ENCODE assay signal across 1 cellular context in genomic region chr10:22821501-22821900, GRCh38.
TF ChIP-seq lines count a peak whose summit lies in the region.

No MANE protein-coding gene starts in this region.

TF ChIP-seq in WTC11, 78 proteins besides CTCF, POLR2A, EP300 and RAD21 (continued from another document):
- no peak for TF ChIP-seq ZNF532 (CRISPR knock-in tag; IDR thresholded peaks at IDR 0.05; ENCODE audit: borderline replicate concordance)
- no peak for TF ChIP-seq KAT7 (CRISPR knock-in tag; IDR thresholded peaks at IDR 0.05; ENCODE audit: borderline replicate concordance)
- no peak for TF ChIP-seq ERG (CRISPR knock-in tag; IDR thresholded peaks at IDR 0.05)
- no peak for TF ChIP-seq IRF1 (CRISPR knock-in tag; IDR thresholded peaks at IDR 0.05)
- no peak for TF ChIP-seq ZNF232 (CRISPR knock-in tag; IDR thresholded peaks at IDR 0.05)
- TF ChIP-seq EMX1 (CRISPR knock-in tag; IDR thresholded peaks at IDR 0.05): no peak
- no peak for TF ChIP-seq ZNF317 (CRISPR knock-in tag; IDR thresholded peaks at IDR 0.05; ENCODE audit: borderline replicate concordance, low read depth)
- TF ChIP-seq FOXP4 (CRISPR knock-in tag; IDR thresholded peaks at IDR 0.05): no peak
- TF ChIP-seq MAX (CRISPR knock-in tag; IDR thresholded peaks at IDR 0.05): no peak
- no peak for TF ChIP-seq AFF4 (CRISPR knock-in tag; IDR thresholded peaks at IDR 0.05; ENCODE audit: borderline replicate concordance)
- no peak for TF ChIP-seq NFATC4 (CRISPR knock-in tag; IDR thresholded peaks at IDR 0.05)
